14 cellular contexts compared by ENCODE assay signal in genomic region chr5:54329731-54330709, GRCh38. TPM values are rescaled to one million over a fixed set of nuclear protein-coding genes. Genes with fewer than 3 reads are reported as not detected.
DNase-seq lines count a peak whose midpoint lies in the region; ATAC-seq and TF ChIP-seq lines count a peak whose summit lies in the region.
"Had no signal": no experiment of that assay in that cellular context is flagged by ENCODE, and none has a peak within 500 bp of the region (broad histone marks: within the 10 kb centered on the region; RNA-seq: fewer than 3 reads in every experiment).

No MANE protein-coding gene starts in this region.

- H3K4me1 ChIP-seq in right atrium auricular region = no peaks in the 10 kb centered on the region
- peaks cover 14% of the 10 kb centered on the region for H3K4me1 ChIP-seq in RWPE2 (ENCODE audit: insufficient read depth, poor library complexity, severe bottlenecking)
- peaks cover 0 to 6% of the 10 kb centered on the region in 2 donors for H3K4me1 ChIP-seq in thoracic aorta (ENCODE audit: control insufficient read depth in 1 of 2, low read depth in 2 of 2)
- H3K4me1 ChIP-seq: esophagus muscularis mucosa had no signal

- H3K27ac ChIP-seq in right atrium auricular region (no peak overlapping the region), RWPE2 (ENCODE audit: poor library complexity, severe bottlenecking) (peak overlapping the region; percentile 68), thoracic aorta (no peak overlapping the region)
- H3K27ac ChIP-seq: esophagus muscularis mucosa had no signal

- DNase-seq in Right ventricle myocardium superior (no peak), right atrium auricular region (ENCODE audit: low spot score) (no peak), RWPE2 (ENCODE audit: low spot score) (no peak), fibroblast of the aortic adventitia (ENCODE audit: low read depth) (peak; percentile 98), thoracic aorta (ENCODE audit: low spot score) (no peak)
- DNase-seq: activated B cell treated with CpG ODN at 0.5 μM for 24 hours; CD8-positive, alpha-beta T cell; NCI-H82; substantia nigra had no signal

- intact Hi-C loops in Right ventricle myocardium superior (cut with DNase I) = no loop called here

- H3K9me3 ChIP-seq in right atrium auricular region = peaks cover 0 to 7% of the 10 kb centered on the region in 2 donors
- H3K9me3 ChIP-seq in RWPE2 (ENCODE audit: severe bottlenecking) = no peaks in the 10 kb centered on the region
- H3K9me3 ChIP-seq in thoracic aorta = peaks cover 2% of the 10 kb centered on the region

- H3K27me3 ChIP-seq in right atrium auricular region (no peaks in the 10 kb centered on the region), RWPE2 (ENCODE audit: insufficient read depth, poor library complexity, severe bottlenecking) (no peaks in the 10 kb centered on the region), thoracic aorta (replicated peaks; ENCODE audit: insufficient read depth) (no peaks in the 10 kb centered on the region)
- H3K27me3 ChIP-seq: esophagus muscularis mucosa had no signal

- peak; percentile 52 for ATAC-seq in Right ventricle myocardium superior (ENCODE audit: poor library complexity)
- peak; percentile 97 for ATAC-seq in RWPE2 (ENCODE audit: low read depth)
- peak; percentile 56 for ATAC-seq in thoracic aorta (ENCODE audit: insufficient number of reproducible peaks, low FRiP score, low read depth)
- ATAC-seq in GM21825 (IDR thresholded peaks at IDR 0.05; ENCODE audit: unreplicated experiment) = no peak
- ATAC-seq in HG03135 (IDR thresholded peaks at IDR 0.05; ENCODE audit: unreplicated experiment) = no peak
- ATAC-seq in GM19023 (IDR thresholded peaks at IDR 0.05; ENCODE audit: unreplicated experiment) = no peak
- ATAC-seq: activated naive CD4-positive, alpha-beta T cell treated with anti-CD3 and anti-CD28 coated beads, Interleukin-2, amount 50 U/mL, for 72 hours; CD8-positive, alpha-beta T cell had no signal

- H3K4me3 ChIP-seq in right atrium auricular region (no peak overlapping the region), RWPE2 (ENCODE audit: severe bottlenecking) (no peak overlapping the region), fibroblast of the aortic adventitia (ENCODE audit: low read depth, low read length) (no peak overlapping the region), thoracic aorta (no peak overlapping the region)
- H3K4me3 ChIP-seq: esophagus muscularis mucosa had no signal

- no peak for TF ChIP-seq CTCF in right atrium auricular region (IDR thresholded peaks at IDR 0.05)
- peak; percentile 36 for TF ChIP-seq CTCF in RWPE2 (IDR thresholded peaks at IDR 0.05; ENCODE audit: poor library complexity, severe bottlenecking)
- TF ChIP-seq CTCF in fibroblast of the aortic adventitia (IDR thresholded peaks at IDR 0.05; ENCODE audit: insufficient read depth, low read length) = no peak
- TF ChIP-seq CTCF in thoracic aorta (IDR thresholded peaks at IDR 0.05) = no peak

- H3K36me3 ChIP-seq in right atrium auricular region = no peaks in the 10 kb centered on the region
- H3K36me3 ChIP-seq in RWPE2 (ENCODE audit: low read depth) = no peaks in the 10 kb centered on the region
- H3K36me3 ChIP-seq in thoracic aorta = no peaks in the 10 kb centered on the region
- H3K36me3 ChIP-seq: esophagus muscularis mucosa had no signal

RNA-seq across cellular contexts. Expression of gene ARL15, which starts 19.6 kb away (rescaled TPM):
- total RNA-seq in Right ventricle myocardium superior (20.3 TPM), right atrium auricular region (10 to 100 TPM; 11.4 to 22.8 TPM), fibroblast of the aortic adventitia (ENCODE audit: low replicate concordance) (5.4 and 22.0 TPM in 2 replicates), thoracic aorta (10 to 100 TPM; 23.6 to 36.8 TPM)

Comparison
In these comparisons a context has a peak if more than half of its experiments do, and no peak if none do; other contexts are left out.
1. ATAC-seq: peak in Right ventricle myocardium superior (single experiment), RWPE2 (single experiment) and thoracic aorta (single experiment); none in GM21825 (single experiment), HG03135 (single experiment) and GM19023 (single experiment).